ENCODE assay signal across 17 cellular contexts in the genomic region with DNA sequence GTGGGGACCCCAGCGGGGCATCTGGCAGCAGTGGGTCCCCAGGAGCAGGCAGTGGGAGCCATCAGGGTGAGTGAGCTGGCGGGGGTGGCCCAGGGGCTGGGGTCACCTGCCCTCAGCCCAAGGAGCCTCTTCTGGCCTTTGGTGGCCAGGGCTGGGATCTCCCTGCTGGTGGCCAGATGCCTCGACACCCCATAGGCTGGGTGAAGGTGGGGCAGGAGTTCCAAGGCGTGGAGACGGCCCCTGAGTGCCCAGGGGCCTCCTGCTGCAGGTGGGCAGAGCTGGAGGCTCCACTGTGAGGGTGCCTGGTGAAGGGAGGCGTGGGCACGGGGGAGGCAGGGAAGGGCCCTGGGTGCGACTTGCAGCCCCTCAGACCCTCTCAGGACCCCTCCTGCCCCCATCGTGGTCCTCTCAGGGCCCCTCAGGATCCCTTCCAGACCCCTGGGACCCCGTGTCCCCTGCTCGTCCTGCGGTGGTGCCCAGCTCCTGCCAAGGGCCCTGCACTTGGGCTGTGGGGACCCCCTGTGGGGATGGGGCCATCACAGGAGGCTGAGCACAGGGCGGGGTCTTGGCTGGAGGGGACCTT. TPM values are rescaled to one million over a fixed set of nuclear protein-coding genes. Genes with fewer than 3 reads are reported as not detected.
DNase-seq lines count a peak whose midpoint lies in the region; ATAC-seq, FAIRE-seq and TF ChIP-seq lines count a peak whose summit lies in the region.
"Had no signal": no experiment of that assay in that cellular context is flagged by ENCODE, and none has a peak within 500 bp of the region (broad histone marks: within the 10 kb centered on the region; RNA-seq: fewer than 3 reads in every experiment).

No MANE protein-coding gene starts in this region.

- ATAC-seq in activated naive CD4-positive, alpha-beta T cell treated with anti-CD3 and anti-CD28 coated beads, Interleukin-2, amount 50 U/mL, for 72 hours: no peak
- no peak for ATAC-seq in sciatic nerve

- H3K27ac ChIP-seq in Peyer's patch: peak overlapping the region in 2 of 4 donors; percentile 5 to 10
- H3K27ac ChIP-seq in kidney (ENCODE audit: low read depth in 2 of 2, low read length in 2 of 2): no peak overlapping the region
- H3K27ac ChIP-seq: cardiac muscle cell had no signal

- no peaks in the 10 kb centered on the region for H3K27me3 ChIP-seq in Peyer's patch
- H3K27me3 ChIP-seq: cardiac muscle cell had no signal

- peaks cover 0 to 14% of the 10 kb centered on the region in 2 donors for H3K36me3 Mint-ChIP-seq in activated naive CD4-positive, alpha-beta T cell treated with anti-CD3 and anti-CD28 coated beads, Interleukin-2, amount 50 U/mL, for 72 hours

- TF ChIP-seq CTCF in Peyer's patch (IDR thresholded peaks at IDR 0.05) (no peak), kidney (IDR thresholded peaks at IDR 0.05; ENCODE audit: borderline replicate concordance, extremely low read depth, insufficient read depth) (no peak)

- intact Hi-C loops in kidney (cut with DNase I): no loop called here
- intact Hi-C loops in sciatic nerve (cut with DNase I): no loop called here

- H3K9me3 Mint-ChIP-seq in activated naive CD4-positive, alpha-beta T cell treated with anti-CD3 and anti-CD28 coated beads, Interleukin-2, amount 50 U/mL, for 72 hours: peaks cover 4 to 12% of the 10 kb centered on the region in 2 donors

- peak; percentile 8 for DNase-seq in activated naive CD4-positive, alpha-beta T cell treated with anti-CD3 and anti-CD28 coated beads, Interleukin-2, amount 50 U/mL, for 16 hours
- no peak for DNase-seq in activated naive CD4-positive, alpha-beta T cell treated with anti-CD3 and anti-CD28 coated beads, Interleukin-2, amount 50 U/mL, for 72 hours (ENCODE audit: low spot score in 2 of 2)
- DNase-seq in Peyer's patch: peak in 2 of 3 donors; percentile 43 to 45
- peak; percentile 74 for DNase-seq in kidney
- peak; percentile 51 for DNase-seq in sciatic nerve (ENCODE audit: low spot score)
- no peak for DNase-seq in stimulated activated CD4-positive, alpha-beta T cell treated with anti-CD3 and anti-CD28 coated beads, Interleukin-2, amount 100 ng/mL, for 48 hours
- no peak for DNase-seq in EL
- DNase-seq in NOMO-1 treated with DMSO at 0.1 percent for 48 hours (lab: John Stamatoyannopoulos, UW; ENCODE audit: unreplicated experiment): no peak
- DNase-seq: activated CD4-positive, alpha-beta T cell treated with anti-CD3 and anti-CD28 coated beads, Interleukin-2, amount 50 U/mL, for 1 hour; amniotic stem cell; DND-41; glutamatergic neuron; immature natural killer cell; NCI-H146; NCI-H774; stomach had no signal

- H3K36me3 ChIP-seq in Peyer's patch (peaks cover 0 to 61% (median 0%) of the 10 kb centered on the region in 3 donors), kidney (ENCODE audit: control insufficient read depth in 1 of 2, insufficient read depth in 2 of 2, low read length in 2 of 2) (no peaks in the 10 kb centered on the region)
- H3K36me3 ChIP-seq: cardiac muscle cell had no signal

- H3K4me3 ChIP-seq in Peyer's patch: no peak overlapping the region
- H3K4me3 ChIP-seq in kidney (ENCODE audit: low read length in 2 of 2): no peak overlapping the region
- H3K4me3 ChIP-seq: cardiac muscle cell, stomach had no signal

- peaks cover 0 to 20% (median 12%) of the 10 kb centered on the region in 4 donors for H3K4me1 ChIP-seq in Peyer's patch
- no peaks in the 10 kb centered on the region for H3K4me1 ChIP-seq in kidney (ENCODE audit: control insufficient read depth in 1 of 2, insufficient read depth in 1 of 2, low read depth in 1 of 2, low read length in 2 of 2)

- no peak for TF ChIP-seq POLR2A in Peyer's patch (IDR thresholded peaks at IDR 0.05)

- no peak overlapping the region for H3K9ac ChIP-seq in kidney (ENCODE audit: low read length in 2 of 2)

- H3K9me3 ChIP-seq in Peyer's patch: no peaks in the 10 kb centered on the region
- H3K9me3 ChIP-seq in kidney (ENCODE audit: control insufficient read depth in 1 of 2, low read length in 2 of 2): no peaks in the 10 kb centered on the region

- FAIRE-seq in kidney (lab: Jason Lieb, UNC): no peak

- peak overlapping the region in 1 of 2 donors; percentile 73 for H3K27ac Mint-ChIP-seq in activated naive CD4-positive, alpha-beta T cell treated with anti-CD3 and anti-CD28 coated beads, Interleukin-2, amount 50 U/mL, for 72 hours

RNA-seq across cellular contexts. Expression of a gene that starts 5.0 kb away (rescaled TPM):
- total RNA-seq in activated naive CD4-positive, alpha-beta T cell treated with anti-CD3 and anti-CD28 coated beads, Interleukin-2, amount 50 U/mL, for 72 hours: 1 to 10 TPM; 1.5 to 7.9 TPM
- total RNA-seq in Peyer's patch (100 to 1,000 TPM in 3 of 4 donors, 10 to 100 TPM in 1; 61.1 to 341 (median 261) TPM), kidney (6.7 TPM), sciatic nerve (3.2 TPM)
- 1.7 TPM for polyA plus RNA-seq in kidney (ENCODE audit: insufficient read depth, low read depth, low replicate concordance)

RNA-seq across cellular contexts. Expression of a gene that starts 33.7 kb away (rescaled TPM):
- total RNA-seq in activated naive CD4-positive, alpha-beta T cell treated with anti-CD3 and anti-CD28 coated beads, Interleukin-2, amount 50 U/mL, for 72 hours: 10 to 100 TPM; 28.9 to 39.0 TPM
- total RNA-seq in Peyer's patch: 10 to 100 TPM; 48.3 to 96.4 (median 78.9) TPM
- total RNA-seq in kidney: 50.9 TPM
- polyA plus RNA-seq in kidney (ENCODE audit: insufficient read depth, low read depth, low replicate concordance): 26.3 TPM
- 37.2 TPM for total RNA-seq in sciatic nerve

RNA-seq across cellular contexts. Expression of a gene that starts 52.0 kb away (rescaled TPM):
- 10 to 100 TPM; 22.6 to 51.2 TPM for total RNA-seq in activated naive CD4-positive, alpha-beta T cell treated with anti-CD3 and anti-CD28 coated beads, Interleukin-2, amount 50 U/mL, for 72 hours
- 100 to 1,000 TPM in 3 of 4 donors, 10 to 100 TPM in 1; 85.0 to 175 (median 154) TPM for total RNA-seq in Peyer's patch
- total RNA-seq in kidney: 77.4 TPM
- 65.4 TPM for polyA plus RNA-seq in kidney (ENCODE audit: insufficient read depth, low read depth, low replicate concordance)
- 38.8 TPM for total RNA-seq in sciatic nerve

Comparison
In these comparisons a context has a peak if more than half of its experiments do, and no peak if none do; other contexts are left out.
1. DNase-seq: peak in activated naive CD4-positive, alpha-beta T cell treated with anti-CD3 and anti-CD28 coated beads, Interleukin-2, amount 50 U/mL, for 16 hours (single experiment), Peyer's patch (2 of 3), kidney (single experiment) and sciatic nerve (single experiment); none in activated naive CD4-positive, alpha-beta T cell treated with anti-CD3 and anti-CD28 coated beads, Interleukin-2, amount 50 U/mL, for 72 hours (0 of 2), stimulated activated CD4-positive, alpha-beta T cell treated with anti-CD3 and anti-CD28 coated beads, Interleukin-2, amount 100 ng/mL, for 48 hours (0 of 2), EL (single experiment) and NOMO-1 treated with DMSO at 0.1 percent for 48 hours (single experiment).